ENCODE assay signal across 26 cellular contexts in genomic region chr5:113329981-113330380, GRCh38.
DNase-seq lines count a peak whose midpoint lies in the region; ATAC-seq and TF ChIP-seq lines count a peak whose summit lies in the region.
"Had no signal": no experiment of that assay in that cellular context is flagged by ENCODE, and none has a peak within 500 bp of the region (broad histone marks: within the 10 kb centered on the region; RNA-seq: fewer than 3 reads in every experiment).

No MANE protein-coding gene starts in this region.

- no peak overlapping the region for H3K4me3 ChIP-seq in CD4-positive, alpha-beta memory T cell (ENCODE audit: low read length in 2 of 2)
- peak overlapping the region; percentile 55 for H3K4me3 ChIP-seq in OCI-LY3 (ENCODE audit: low read length)
- H3K4me3 ChIP-seq in right lobe of liver = peak overlapping the region in 1 of 3 donors; percentile 15
- H3K4me3 ChIP-seq: adrenal gland, dorsolateral prefrontal cortex, gastroesophageal sphincter, lower lobe of right lung, SK-N-MC, upper lobe of left lung had no signal

- intact Hi-C loops in CD4-positive, alpha-beta memory T cell (cut with micrococcal nuclease) = loop anchor here (1.0 kb wide), 2 partner anchors 36 to 334 kb away; no protein-coding TSS in a partner anchor
- intact Hi-C loops in right lobe of liver (cut with DNase I) = no loop called here

- no peak overlapping the region for H3K27ac Mint-ChIP-seq in T-helper 2 cell treated with Interferon-gamma antibody and Interleukin-4, amounts not matched to agents 5 μg/mL and 100 μg/mL, for 36 hours
- peak overlapping the region in 4 of 7 donors; percentile 20 to 81 (median 78) for H3K27ac Mint-ChIP-seq in CD4-positive, alpha-beta memory T cell
- H3K27ac Mint-ChIP-seq: activated T-cell treated with anti-CD3 and anti-CD28 coated beads, Interleukin-2, amount 50 U/mL, for 24 hours; natural killer cell treated with Interleukin-12 subunit alpha and Interleukin-12 subunit beta and Interleukin-15 and Interleukin-18, amount 100 ng/mL, for 72 hours; stimulated activated naive B cell treated with anti-CD40 and anti-IgM and Interleukin-4, amounts not matched to agents 10 μg/mL and 1 μg/mL and 100 μg/mL, for 72 hours; T-helper 1 cell treated with Interleukin-12 subunit alpha and Interleukin-12 subunit beta and Interleukin-4 antibody, amounts not matched to agents 30 μg/mL and 1 μg/mL, for 36 hours had no signal

- H3K79me2 ChIP-seq in OCI-LY3 (ENCODE audit: low read length) = no peaks in the 10 kb centered on the region

- H3K27ac ChIP-seq in CD4-positive, alpha-beta memory T cell (ENCODE audit: low read depth, low read length) = no peak overlapping the region
- H3K27ac ChIP-seq in OCI-LY3 (ENCODE audit: low read length) = no peak overlapping the region
- peak overlapping the region; percentile 26 to 72 (median 65) for H3K27ac ChIP-seq in right lobe of liver
- H3K27ac ChIP-seq: 22Rv1, adrenal gland, dorsolateral prefrontal cortex, gastroesophageal sphincter, lower lobe of right lung, SK-N-MC, upper lobe of left lung had no signal

- no peaks in the 10 kb centered on the region for H3K36me3 ChIP-seq in CD4-positive, alpha-beta memory T cell (ENCODE audit: insufficient read depth, low read length)
- H3K36me3 ChIP-seq in OCI-LY3 (replicated peaks; ENCODE audit: low read depth, low read length) = no peaks in the 10 kb centered on the region
- no peaks in the 10 kb centered on the region for H3K36me3 ChIP-seq in right lobe of liver
- H3K36me3 ChIP-seq: adrenal gland, gastroesophageal sphincter, lower lobe of right lung, upper lobe of left lung had no signal

- no peak for TF ChIP-seq POLR2A in right lobe of liver (IDR thresholded peaks at IDR 0.05)

- peak overlapping the region; percentile 59; the same call in 1 of the 2 replicates for H2AFZ ChIP-seq in OCI-LY3 (ENCODE audit: low read depth, low read length)

- peaks cover 6% of the 10 kb centered on the region for H3K4me1 ChIP-seq in CD4-positive, alpha-beta memory T cell (ENCODE audit: insufficient read depth, low read length)
- H3K4me1 ChIP-seq in OCI-LY3 (ENCODE audit: low read length) = peaks cover 4% of the 10 kb centered on the region; the same call in 1 of the 2 replicates
- H3K4me1 ChIP-seq in right lobe of liver = peaks cover 0 to 18% (median 7%) of the 10 kb centered on the region in 4 donors

- peaks cover 16% of the 10 kb centered on the region for H3K4me1 Mint-ChIP-seq in T-helper 2 cell treated with Interferon-gamma antibody and Interleukin-4, amounts not matched to agents 5 μg/mL and 100 μg/mL, for 36 hours (ENCODE audit: low read depth)
- peaks cover 9 to 18% (median 11%) of the 10 kb centered on the region in 4 donors for H3K4me1 Mint-ChIP-seq in CD4-positive, alpha-beta memory T cell

- H3K4me2 ChIP-seq in OCI-LY3 (ENCODE audit: low read length) = peak overlapping the region; percentile 65

- CTCF ChIA-PET in CD4-positive, alpha-beta memory T cell (lab: Charles Lee; ENCODE audit: partially characterized antibody) = interaction anchor here (0.7 to 12.9 kb wide), 22 partner anchors 9 to 572 kb away, joined by 3 to 245 read pairs (median 5); no protein-coding TSS in a partner anchor

- peaks cover 19% of the 10 kb centered on the region for H3K27me3 Mint-ChIP-seq in T-helper 2 cell treated with Interferon-gamma antibody and Interleukin-4, amounts not matched to agents 5 μg/mL and 100 μg/mL, for 36 hours (ENCODE audit: low read depth)
- H3K27me3 Mint-ChIP-seq in CD4-positive, alpha-beta memory T cell = no peaks in the 10 kb centered on the region
- H3K27me3 Mint-ChIP-seq: activated T-cell treated with anti-CD3 and anti-CD28 coated beads, Interleukin-2, amount 50 U/mL, for 24 hours; CD4-positive, CD25-positive, alpha-beta regulatory T cell; central memory CD8-positive, alpha-beta T cell had no signal

- no peak overlapping the region for H3K9ac ChIP-seq in OCI-LY3 (ENCODE audit: low read length)

- no peaks in the 10 kb centered on the region for H3K9me3 ChIP-seq in CD4-positive, alpha-beta memory T cell (ENCODE audit: control insufficient read depth in 1 of 2, low read length in 2 of 2)
- no peaks in the 10 kb centered on the region for H3K9me3 ChIP-seq in OCI-LY3 (ENCODE audit: insufficient read depth, low read length)
- H3K9me3 ChIP-seq in right lobe of liver = no peaks in the 10 kb centered on the region
- H3K9me3 ChIP-seq: adrenal gland, gastroesophageal sphincter, lower lobe of right lung, upper lobe of left lung had no signal

- WGBS in right lobe of liver (ENCODE audit: insufficient coverage, low coverage, low lambda C conversion rate, missing lambda C conversion rate) = 24% methylated on average over 2 of the region's 2 CpGs

- H3K36me3 Mint-ChIP-seq in T-helper 2 cell treated with Interferon-gamma antibody and Interleukin-4, amounts not matched to agents 5 μg/mL and 100 μg/mL, for 36 hours (ENCODE audit: low read depth) = no peaks in the 10 kb centered on the region
- H3K36me3 Mint-ChIP-seq in CD4-positive, alpha-beta memory T cell = no peaks in the 10 kb centered on the region
- H3K36me3 Mint-ChIP-seq: CD4-positive, CD25-positive, alpha-beta regulatory T cell; natural killer cell treated with Interleukin-12 subunit alpha and Interleukin-12 subunit beta and Interleukin-15 and Interleukin-18, amount 100 ng/mL, for 72 hours; stimulated activated naive B cell treated with anti-CD40 and anti-IgM and Interleukin-4, amounts not matched to agents 10 μg/mL and 1 μg/mL and 100 μg/mL, for 72 hours had no signal

- H3K9me3 Mint-ChIP-seq in T-helper 2 cell treated with Interferon-gamma antibody and Interleukin-4, amounts not matched to agents 5 μg/mL and 100 μg/mL, for 36 hours = no peaks in the 10 kb centered on the region
- no peaks in the 10 kb centered on the region for H3K9me3 Mint-ChIP-seq in CD4-positive, alpha-beta memory T cell
- H3K9me3 Mint-ChIP-seq: activated T-cell treated with anti-CD3 and anti-CD28 coated beads, Interleukin-2, amount 50 U/mL, for 24 hours; CD4-positive, CD25-positive, alpha-beta regulatory T cell; central memory CD8-positive, alpha-beta T cell; natural killer cell treated with Interleukin-12 subunit alpha and Interleukin-12 subunit beta and Interleukin-15 and Interleukin-18, amount 100 ng/mL, for 72 hours; stimulated activated naive B cell treated with anti-CD40 and anti-IgM and Interleukin-4, amounts not matched to agents 10 μg/mL and 1 μg/mL and 100 μg/mL, for 72 hours; T-helper 1 cell treated with Interleukin-12 subunit alpha and Interleukin-12 subunit beta and Interleukin-4 antibody, amounts not matched to agents 30 μg/mL and 1 μg/mL, for 36 hours had no signal

- H3K27me3 ChIP-seq in CD4-positive, alpha-beta memory T cell (ENCODE audit: insufficient read depth, low read length) = no peaks in the 10 kb centered on the region
- no peaks in the 10 kb centered on the region for H3K27me3 ChIP-seq in OCI-LY3 (ENCODE audit: low read depth, low read length)
- H3K27me3 ChIP-seq in right lobe of liver = no peaks in the 10 kb centered on the region
- H3K27me3 ChIP-seq: adrenal gland, dorsolateral prefrontal cortex, gastroesophageal sphincter, upper lobe of left lung had no signal

- DNase-seq in T-helper 2 cell treated with Interferon-gamma antibody and Interleukin-4, amounts not matched to agents 5 μg/mL and 100 μg/mL, for 36 hours (ENCODE audit: low spot score) = no peak
- DNase-seq in T-helper 2 cell = no peak
- no peak for DNase-seq in CD4-positive, alpha-beta memory T cell
- DNase-seq in right lobe of liver = no peak
- DNase-seq in COLO668 (lab: John Stamatoyannopoulos, UW; ENCODE audit: unreplicated experiment) = no peak
- no peak for DNase-seq in cerebellum (ENCODE audit: low spot score)
- no peak for DNase-seq in NCI-H1930 (lab: John Stamatoyannopoulos, UW)
- DNase-seq: activated CD4-positive, CD25-positive, alpha-beta regulatory T cell treated with anti-CD3 and anti-CD28 coated beads, Interleukin-2, amount 50 U/mL, for 72 hours; activated CD8-positive, alpha-beta memory T cell treated with anti-CD3 and anti-CD28 coated beads for 24 hours; activated naive CD4-positive, alpha-beta T cell treated with Interleukin-2 at 50 U/mL for 16 hours; activated T-cell treated with anti-CD3 and anti-CD28 coated beads, Interleukin-2, amount 50 U/mL, for 24 hours; adrenal gland; dorsolateral prefrontal cortex; lower lobe of right lung; NCI-H510A treated with DMSO at 0.1 percent for 48 hours; stimulated activated naive B cell treated with anti-CD40 and anti-IgM and Interleukin-4, amounts not matched to agents 10 μg/mL and 1 μg/mL and 100 μg/mL, for 72 hours; substantia nigra; upper lobe of left lung had no signal

- ATAC-seq in right lobe of liver = peak; percentile 54 to 73 (median 68)
- ATAC-seq: natural killer cell treated with Interleukin-12 subunit alpha and Interleukin-12 subunit beta and Interleukin-15 and Interleukin-18, amount 100 ng/mL, for 72 hours had no signal

- POLR2A ChIA-PET in CD4-positive, alpha-beta memory T cell (lab: Charles Lee; ENCODE audit: partially characterized antibody) = interaction anchor here (1.0 to 1.7 kb wide), 2 partner anchors 333 to 354 kb away, joined by 5 to 9 read pairs; partner anchors contain the start of gene DCP2

- peak overlapping the region; percentile 5 for H3K4me3 Mint-ChIP-seq in T-helper 2 cell treated with Interferon-gamma antibody and Interleukin-4, amounts not matched to agents 5 μg/mL and 100 μg/mL, for 36 hours
- H3K4me3 Mint-ChIP-seq in CD4-positive, alpha-beta memory T cell = peak overlapping the region in 5 of 8 donors; percentile 11 to 49 (median 39)
- H3K4me3 Mint-ChIP-seq: activated T-cell treated with anti-CD3 and anti-CD28 coated beads, Interleukin-2, amount 50 U/mL, for 24 hours; central memory CD8-positive, alpha-beta T cell; natural killer cell treated with Interleukin-12 subunit alpha and Interleukin-12 subunit beta and Interleukin-15 and Interleukin-18, amount 100 ng/mL, for 72 hours; stimulated activated naive B cell treated with anti-CD40 and anti-IgM and Interleukin-4, amounts not matched to agents 10 μg/mL and 1 μg/mL and 100 μg/mL, for 72 hours; T-helper 1 cell treated with Interleukin-12 subunit alpha and Interleukin-12 subunit beta and Interleukin-4 antibody, amounts not matched to agents 30 μg/mL and 1 μg/mL, for 36 hours had no signal

- no peaks in the 10 kb centered on the region for H4K20me1 ChIP-seq in OCI-LY3 (ENCODE audit: insufficient read depth, low read length)

- TF ChIP-seq CTCF in OCI-LY3 (IDR thresholded peaks at IDR 0.05; ENCODE audit: low read depth, low read length) (no peak), right lobe of liver (IDR thresholded peaks at IDR 0.05) (no peak)

Comparison
In these comparisons a context has a peak if more than half of its experiments do, and no peak if none do; other contexts are left out.
1. H3K27ac ChIP-seq: peak in right lobe of liver (3 of 3); none in CD4-positive, alpha-beta memory T cell (single experiment) and OCI-LY3 (single experiment).